In the genomic region with DNA sequence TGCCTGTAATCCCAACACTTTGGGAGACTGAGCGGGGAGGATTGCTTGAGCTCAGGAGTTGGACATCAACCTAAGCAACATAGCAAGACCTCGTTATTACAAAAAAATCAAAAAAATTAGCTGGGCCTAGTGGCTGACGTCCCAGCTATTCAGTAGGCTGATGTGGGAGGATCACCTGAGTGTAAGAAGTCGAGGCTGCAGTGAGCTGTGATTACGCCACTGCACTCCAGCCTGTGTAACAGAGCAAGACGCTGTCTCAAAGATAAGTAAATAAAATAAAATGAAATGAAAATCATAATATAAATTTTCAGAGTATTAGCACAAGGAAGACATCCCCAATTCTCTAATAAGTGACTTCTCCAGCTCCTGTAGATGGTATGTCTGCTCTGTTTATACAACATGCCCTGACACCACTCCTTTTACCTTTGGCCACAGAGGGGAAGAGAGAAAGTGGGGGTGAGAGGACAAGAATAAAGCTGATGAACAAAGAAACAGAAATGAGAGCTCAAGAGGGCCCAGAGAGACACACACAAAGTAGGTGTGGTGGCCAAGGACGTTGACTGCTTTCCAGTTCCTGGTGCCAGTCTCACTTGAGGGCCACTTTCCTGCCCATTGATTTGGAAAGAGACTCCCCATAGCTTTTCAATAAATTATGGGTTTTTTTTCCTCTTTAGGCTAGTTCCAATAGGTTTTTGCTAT, we compare ENCODE assay signal across 17 cellular contexts.
A peak's percentile ranks its signal among the peaks of the same experiment; 100 is the strongest.
DNase-seq lines count a peak whose midpoint lies in the region; ATAC-seq lines count a peak whose summit lies in the region.
"Had no signal": no experiment of that assay in that cellular context is flagged by ENCODE, and none has a peak within 500 bp of the region (broad histone marks: within the 10 kb centered on the region; RNA-seq: fewer than 3 reads in every experiment).

No MANE protein-coding gene starts in this region.

- peaks cover 9% of the 10 kb centered on the region for H3K4me1 Mint-ChIP-seq in stimulated activated memory B cell treated with anti-CD40 and anti-IgM and Interleukin-4, amounts not matched to agents 10 μg/mL and 1 μg/mL and 100 μg/mL, for 72 hours
- H3K4me1 Mint-ChIP-seq: activated naive CD4-positive, alpha-beta T cell treated with anti-CD3 and anti-CD28 coated beads, Interleukin-2, amount 50 U/mL, for 24 hours had no signal

- H3K27me3 Mint-ChIP-seq in stimulated activated memory B cell treated with anti-CD40 and anti-IgM and Interleukin-4, amounts not matched to agents 10 μg/mL and 1 μg/mL and 100 μg/mL, for 72 hours = peaks cover 18% of the 10 kb centered on the region

- DNase-seq in NCI-H1436 (lab: John Stamatoyannopoulos, UW) = no peak
- no peak for DNase-seq in stimulated activated CD4-positive, alpha-beta T cell treated with anti-CD3 and anti-CD28 coated beads, Interleukin-12 subunit alpha, Interleukin-12 subunit beta, amount 100 ng/mL, for 4 hours
- no peak for DNase-seq in RPMI8226
- DNase-seq: activated CD4-positive, alpha-beta T cell treated with anti-CD3 and anti-CD28 coated beads for 48 hours; DMS 273 treated with DMSO at 0.1 percent for 48 hours; NCI-H1105; NCI-H345; SJCRH30; T-helper 9 cell; uterus had no signal

- H3K9me3 Mint-ChIP-seq in stimulated activated memory B cell treated with anti-CD40 and anti-IgM and Interleukin-4, amounts not matched to agents 10 μg/mL and 1 μg/mL and 100 μg/mL, for 72 hours = no peaks in the 10 kb centered on the region
- H3K9me3 Mint-ChIP-seq: activated naive CD4-positive, alpha-beta T cell treated with anti-CD3 and anti-CD28 coated beads, Interleukin-2, amount 50 U/mL, for 24 hours; stimulated activated naive CD8-positive, alpha-beta T cell treated with anti-CD3 and anti-CD28 coated beads, Interleukin-15, Interleukin-2, amounts not matched to agents 100 ng/mL and 50 ng/mL, for 24 hours had no signal

- H3K27ac Mint-ChIP-seq in stimulated activated memory B cell treated with anti-CD40 and anti-IgM and Interleukin-4, amounts not matched to agents 10 μg/mL and 1 μg/mL and 100 μg/mL, for 72 hours = no peak overlapping the region
- H3K27ac Mint-ChIP-seq: activated naive CD4-positive, alpha-beta T cell treated with anti-CD3 and anti-CD28 coated beads, Interleukin-2, amount 50 U/mL, for 24 hours; B cell; stimulated activated naive CD8-positive, alpha-beta T cell treated with anti-CD3 and anti-CD28 coated beads, Interleukin-15, Interleukin-2, amounts not matched to agents 100 ng/mL and 50 ng/mL, for 24 hours had no signal

- H3K4me3 Mint-ChIP-seq in stimulated activated memory B cell treated with anti-CD40 and anti-IgM and Interleukin-4, amounts not matched to agents 10 μg/mL and 1 μg/mL and 100 μg/mL, for 72 hours = no peak overlapping the region
- H3K4me3 Mint-ChIP-seq: activated naive CD4-positive, alpha-beta T cell treated with anti-CD3 and anti-CD28 coated beads, Interleukin-2, amount 50 U/mL, for 24 hours; B cell; stimulated activated naive CD8-positive, alpha-beta T cell treated with anti-CD3 and anti-CD28 coated beads, Interleukin-15, Interleukin-2, amounts not matched to agents 100 ng/mL and 50 ng/mL, for 24 hours had no signal

- ATAC-seq in GM18868 (IDR thresholded peaks at IDR 0.05; ENCODE audit: unreplicated experiment) (peak; percentile 67), GM21576 (IDR thresholded peaks at IDR 0.05; ENCODE audit: unreplicated experiment) (peak; percentile 74), HG03066 (IDR thresholded peaks at IDR 0.05; ENCODE audit: low read depth, unreplicated experiment) (peak; percentile 50)
- peak; percentile 63 for ATAC-seq in stimulated activated memory B cell treated with anti-CD40 and anti-IgM and Interleukin-4, amounts not matched to agents 10 μg/mL and 1 μg/mL and 100 μg/mL, for 72 hours

- H3K36me3 Mint-ChIP-seq in stimulated activated memory B cell treated with anti-CD40 and anti-IgM and Interleukin-4, amounts not matched to agents 10 μg/mL and 1 μg/mL and 100 μg/mL, for 72 hours = no peaks in the 10 kb centered on the region
- H3K36me3 Mint-ChIP-seq: activated naive CD4-positive, alpha-beta T cell treated with anti-CD3 and anti-CD28 coated beads, Interleukin-2, amount 50 U/mL, for 24 hours had no signal
